ENCODE assay signal across 9 cellular contexts in genomic region chr6:139940741-139941712, GRCh38.
DNase-seq lines count a peak whose midpoint lies in the region; ATAC-seq, FAIRE-seq and TF ChIP-seq lines count a peak whose summit lies in the region.
"Had no signal": no experiment of that assay in that cellular context is flagged by ENCODE, and none has a peak within 500 bp of the region (broad histone marks: within the 10 kb centered on the region; RNA-seq: fewer than 3 reads in every experiment).

No MANE protein-coding gene starts in this region.

- H4K20me1 ChIP-seq in astrocyte (ENCODE audit: insufficient read depth, low read length) = no peaks in the 10 kb centered on the region

- DNase-seq in astrocyte (ENCODE audit: low read depth) (peak; percentile 31), NCI-H1694 (lab: John Stamatoyannopoulos, UW) (no peak), colonic mucosa (no peak), inferior parietal cortex (ENCODE audit: extremely low spot score) (no peak), NCI-H1092 treated with DMSO at 0.1 percent for 48 hours (lab: John Stamatoyannopoulos, UW) (no peak)
- DNase-seq in stimulated activated naive B cell treated with anti-CD40 and anti-IgM and Interleukin-4, amounts not matched to agents 10 μg/mL and 1 μg/mL and 100 μg/mL, for 72 hours = no peak
- DNase-seq: activated CD8-positive, alpha-beta memory T cell treated with anti-CD3 and anti-CD28 coated beads, Interleukin-2, amount 50 U/mL, for 4 hours had no signal

- no peaks in the 10 kb centered on the region for H3K36me3 Mint-ChIP-seq in astrocyte (ENCODE audit: low read depth, unreplicated experiment)
- no peaks in the 10 kb centered on the region for H3K36me3 Mint-ChIP-seq in stimulated activated naive B cell treated with anti-CD40 and anti-IgM and Interleukin-4, amounts not matched to agents 10 μg/mL and 1 μg/mL and 100 μg/mL, for 72 hours

- no peak overlapping the region for H3K27ac Mint-ChIP-seq in astrocyte (ENCODE audit: unreplicated experiment)
- H3K27ac Mint-ChIP-seq in stimulated activated naive B cell treated with anti-CD40 and anti-IgM and Interleukin-4, amounts not matched to agents 10 μg/mL and 1 μg/mL and 100 μg/mL, for 72 hours = peak overlapping the region; percentile 63

- no peak overlapping the region for H3K4me3 ChIP-seq in astrocyte (ENCODE audit: insufficient read depth, low read depth, low read length)
- no peak overlapping the region for H3K4me3 ChIP-seq in colonic mucosa

- ATAC-seq in GM21526 (IDR thresholded peaks at IDR 0.05; ENCODE audit: low FRiP score, unreplicated experiment) = peak; percentile 98
- ATAC-seq in HG03354 (IDR thresholded peaks at IDR 0.05; ENCODE audit: poor library complexity, severe bottlenecking, unreplicated experiment) = peak; percentile 95
- ATAC-seq in stimulated activated naive B cell treated with anti-CD40 and anti-IgM and Interleukin-4, amounts not matched to agents 10 μg/mL and 1 μg/mL and 100 μg/mL, for 72 hours (replicated peaks) = peak; percentile 98

- H3K9me3 ChIP-seq in astrocyte (ENCODE audit: insufficient read depth, low read depth, low read length) = no peaks in the 10 kb centered on the region
- no peaks in the 10 kb centered on the region for H3K9me3 ChIP-seq in colonic mucosa

- no peak overlapping the region for H2AFZ ChIP-seq in astrocyte (ENCODE audit: low read depth, low read length)

- H3K4me1 ChIP-seq in astrocyte (ENCODE audit: insufficient read depth, low read length) (peaks cover 15% of the 10 kb centered on the region), colonic mucosa (no peaks in the 10 kb centered on the region)

- no peaks in the 10 kb centered on the region for H3K27me3 ChIP-seq in astrocyte (ENCODE audit: insufficient read depth, low read length)
- H3K27me3 ChIP-seq in colonic mucosa = no peaks in the 10 kb centered on the region

- H3K36me3 ChIP-seq in astrocyte (ENCODE audit: insufficient read depth, low read length) = no peaks in the 10 kb centered on the region
- no peaks in the 10 kb centered on the region for H3K36me3 ChIP-seq in colonic mucosa

- no peaks in the 10 kb centered on the region for H3K9me3 Mint-ChIP-seq in astrocyte (ENCODE audit: unreplicated experiment)
- H3K9me3 Mint-ChIP-seq in stimulated activated naive B cell treated with anti-CD40 and anti-IgM and Interleukin-4, amounts not matched to agents 10 μg/mL and 1 μg/mL and 100 μg/mL, for 72 hours = no peaks in the 10 kb centered on the region

- TF ChIP-seq CTCF in astrocyte (IDR thresholded peaks at IDR 0.05; ENCODE audit: insufficient read depth, low read depth, low read length) (no peak), colonic mucosa (IDR thresholded peaks at IDR 0.05) (no peak)

- intact Hi-C loops in colonic mucosa (cut with DNase I) = no loop called here

- FAIRE-seq in astrocyte (lab: Jason Lieb, UNC) = no peak

- no peaks in the 10 kb centered on the region for H3K79me2 ChIP-seq in astrocyte (ENCODE audit: insufficient read depth, low read length)

- H3K4me1 Mint-ChIP-seq in astrocyte (ENCODE audit: low read depth, unreplicated experiment) = peaks cover 26% of the 10 kb centered on the region
- H3K4me1 Mint-ChIP-seq in stimulated activated naive B cell treated with anti-CD40 and anti-IgM and Interleukin-4, amounts not matched to agents 10 μg/mL and 1 μg/mL and 100 μg/mL, for 72 hours = peaks cover 11 to 37% of the 10 kb centered on the region in 2 donors

- no peak overlapping the region for H3K4me2 ChIP-seq in astrocyte (ENCODE audit: low read length)

- H3K4me3 Mint-ChIP-seq in astrocyte (ENCODE audit: unreplicated experiment) = no peak overlapping the region
- peak overlapping the region; percentile 1 to 48 for H3K4me3 Mint-ChIP-seq in stimulated activated naive B cell treated with anti-CD40 and anti-IgM and Interleukin-4, amounts not matched to agents 10 μg/mL and 1 μg/mL and 100 μg/mL, for 72 hours

- H3K9ac ChIP-seq in astrocyte (ENCODE audit: low read length) (no peak overlapping the region), colonic mucosa (ENCODE audit: low read depth in 2 of 2, low read length in 2 of 2) (no peak overlapping the region)

- no peaks in the 10 kb centered on the region for H3K27me3 Mint-ChIP-seq in astrocyte (ENCODE audit: low read depth, unreplicated experiment)
- H3K27me3 Mint-ChIP-seq in stimulated activated naive B cell treated with anti-CD40 and anti-IgM and Interleukin-4, amounts not matched to agents 10 μg/mL and 1 μg/mL and 100 μg/mL, for 72 hours = no peaks in the 10 kb centered on the region

- H3K27ac ChIP-seq in astrocyte (ENCODE audit: low read depth, low read length) (peak overlapping the region; percentile 12), colonic mucosa (no peak overlapping the region)
